ENCODE assay signal across 15 cellular contexts in the genomic region with DNA sequence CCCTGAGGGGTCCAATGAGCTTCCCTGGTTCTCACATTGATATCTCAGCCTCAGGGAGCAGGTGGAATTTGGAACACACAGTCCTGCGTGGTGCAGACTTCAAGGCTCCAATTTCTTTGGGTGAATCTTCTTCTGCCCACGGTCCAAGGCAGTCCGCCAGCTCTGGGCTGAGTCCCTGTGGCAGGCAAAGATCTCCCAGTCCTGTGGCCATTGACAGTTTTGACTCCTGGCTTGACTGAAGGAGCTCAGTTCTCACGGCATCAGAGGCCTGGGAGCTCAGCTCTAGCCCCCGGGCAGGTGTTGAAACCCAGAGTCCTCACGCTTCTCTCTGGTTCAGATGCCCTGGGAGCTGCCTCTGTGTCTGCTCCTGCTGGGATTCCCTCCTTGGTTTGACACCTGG.
DNase-seq lines count a peak whose midpoint lies in the region; TF ChIP-seq lines count a peak whose summit lies in the region.
"Had no signal": no experiment of that assay in that cellular context is flagged by ENCODE, and none has a peak within 500 bp of the region (broad histone marks: within the 10 kb centered on the region; RNA-seq: fewer than 3 reads in every experiment).

No MANE protein-coding gene starts in this region.

- H3K4me3 Mint-ChIP-seq in activated naive CD4-positive, alpha-beta T cell treated with anti-CD3 and anti-CD28 coated beads, Interleukin-2, amount 50 U/mL, for 24 hours, result no peak overlapping the region
- H3K4me3 Mint-ChIP-seq in glutamatergic neuron (ENCODE audit: unreplicated experiment), result no peak overlapping the region
- peak overlapping the region in 1 of 8 donors; percentile 17 for H3K4me3 Mint-ChIP-seq in CD4-positive, alpha-beta memory T cell

- in situ Hi-C loops in transverse colon (cut with MboI; ENCODE audit: low pct_ligation_motif_present in 1 of 4, low pct_unique_long_range_greater_than_20kb in 1 of 4, low sequenced_read_pairs in 3 of 4), result no loop called here

- peaks cover 32% of the 10 kb centered on the region for H3K4me1 Mint-ChIP-seq in activated naive CD4-positive, alpha-beta T cell treated with anti-CD3 and anti-CD28 coated beads, Interleukin-2, amount 50 U/mL, for 24 hours
- H3K4me1 Mint-ChIP-seq in glutamatergic neuron (ENCODE audit: low read depth, unreplicated experiment), result peaks cover 83% of the 10 kb centered on the region
- H3K4me1 Mint-ChIP-seq in CD4-positive, alpha-beta memory T cell, result peaks cover 16 to 28% (median 25%) of the 10 kb centered on the region in 4 donors

- CTCF ChIA-PET in CD4-positive, alpha-beta memory T cell (lab: Charles Lee; ENCODE audit: partially characterized antibody), result no interaction called here

- H3K4me3 ChIP-seq in CD4-positive, alpha-beta memory T cell (ENCODE audit: low read length in 2 of 2), result no peak overlapping the region
- H3K4me3 ChIP-seq in transverse colon, result no peak overlapping the region

- 96% methylated on average over 6 of the region's 6 CpGs; no CpG with 5 or more reads in 1 of the 2 donors for WGBS in transverse colon (ENCODE audit: low coverage in 1 of 2), 2 donors

- H3K27me3 Mint-ChIP-seq in activated naive CD4-positive, alpha-beta T cell treated with anti-CD3 and anti-CD28 coated beads, Interleukin-2, amount 50 U/mL, for 24 hours, result no peaks in the 10 kb centered on the region
- H3K27me3 Mint-ChIP-seq in glutamatergic neuron (ENCODE audit: unreplicated experiment), result peaks cover 19% of the 10 kb centered on the region
- peaks cover 0 to 2% of the 10 kb centered on the region in 2 donors for H3K27me3 Mint-ChIP-seq in CD4-positive, alpha-beta memory T cell

- TF ChIP-seq POLR2A in transverse colon (IDR thresholded peaks at IDR 0.05), result no peak

- no peak overlapping the region for H3K27ac ChIP-seq in CD4-positive, alpha-beta memory T cell (ENCODE audit: low read depth, low read length)
- no peak overlapping the region for H3K27ac ChIP-seq in transverse colon

- H3K36me3 ChIP-seq in CD4-positive, alpha-beta memory T cell (ENCODE audit: insufficient read depth, low read length), result no peaks in the 10 kb centered on the region
- peaks cover 0 to 6% (median 0%) of the 10 kb centered on the region in 4 donors for H3K36me3 ChIP-seq in transverse colon

- intact Hi-C loops in posterior vena cava (cut with DNase I), result loop anchor here in 1 of 2 donors (5.0 to 10.0 kb wide), 2 partner anchors 125 to 132 kb away; no protein-coding TSS in a partner anchor
- intact Hi-C loops in CD4-positive, alpha-beta memory T cell (cut with micrococcal nuclease), result no loop called here
- intact Hi-C loops in transverse colon (cut with DNase I; ENCODE audit: low total_unique reads), result no loop called here

- no peak for TF ChIP-seq EP300 in transverse colon (IDR thresholded peaks at IDR 0.05; ENCODE audit: low read depth)

- H3K36me3 Mint-ChIP-seq in activated naive CD4-positive, alpha-beta T cell treated with anti-CD3 and anti-CD28 coated beads, Interleukin-2, amount 50 U/mL, for 24 hours, result peaks cover under 1% of the 10 kb centered on the region
- H3K36me3 Mint-ChIP-seq in glutamatergic neuron (ENCODE audit: unreplicated experiment), result peaks cover 7% of the 10 kb centered on the region
- peaks cover 2 to 4% of the 10 kb centered on the region in 2 donors for H3K36me3 Mint-ChIP-seq in CD4-positive, alpha-beta memory T cell
- H3K36me3 Mint-ChIP-seq: CD8-positive, alpha-beta memory T cell had no signal

- no peaks in the 10 kb centered on the region for H3K9me3 Mint-ChIP-seq in activated naive CD4-positive, alpha-beta T cell treated with anti-CD3 and anti-CD28 coated beads, Interleukin-2, amount 50 U/mL, for 24 hours
- H3K9me3 Mint-ChIP-seq in glutamatergic neuron (ENCODE audit: unreplicated experiment), result peaks cover 28% of the 10 kb centered on the region
- H3K9me3 Mint-ChIP-seq in CD4-positive, alpha-beta memory T cell, result no peaks in the 10 kb centered on the region
- H3K9me3 Mint-ChIP-seq: CD8-positive, alpha-beta memory T cell had no signal

- no peaks in the 10 kb centered on the region for H3K9me3 ChIP-seq in CD4-positive, alpha-beta memory T cell (ENCODE audit: control insufficient read depth in 1 of 2, low read length in 2 of 2)
- no peaks in the 10 kb centered on the region for H3K9me3 ChIP-seq in transverse colon

- TF ChIP-seq CTCF in glutamatergic neuron (IDR thresholded peaks at IDR 0.05; ENCODE audit: partially characterized antibody, unreplicated experiment), result no peak
- TF ChIP-seq CTCF in transverse colon (IDR thresholded peaks at IDR 0.05), result no peak

- peak overlapping the region; percentile 48 for H3K27ac Mint-ChIP-seq in activated naive CD4-positive, alpha-beta T cell treated with anti-CD3 and anti-CD28 coated beads, Interleukin-2, amount 50 U/mL, for 24 hours
- peak overlapping the region; percentile 26 for H3K27ac Mint-ChIP-seq in glutamatergic neuron (ENCODE audit: unreplicated experiment)
- H3K27ac Mint-ChIP-seq in CD4-positive, alpha-beta memory T cell, result no peak overlapping the region
- H3K27ac Mint-ChIP-seq: CD8-positive, alpha-beta memory T cell had no signal

- no peak for DNase-seq in activated naive CD4-positive, alpha-beta T cell (lab: John Stamatoyannopoulos, UW)
- no peak for DNase-seq in glutamatergic neuron
- peak; percentile 47 for DNase-seq in posterior vena cava (ENCODE audit: low spot score)
- no peak for DNase-seq in CD4-positive, alpha-beta memory T cell
- no peak for DNase-seq in NCI-H345 treated with DMSO at 0.1 percent for 48 hours (lab: John Stamatoyannopoulos, UW; ENCODE audit: unreplicated experiment)
- no peak for DNase-seq in transverse colon
- DNase-seq: AML-193; C1 segment of cervical spinal cord; CD8-positive, alpha-beta memory T cell; H7; KBM-7; NCI-H1436 treated with DMSO at 0.1 percent for 48 hours; NCI-H2029; SIG-M5 had no signal

- H3K27me3 ChIP-seq in CD4-positive, alpha-beta memory T cell (ENCODE audit: insufficient read depth, low read length), result no peaks in the 10 kb centered on the region
- no peaks in the 10 kb centered on the region for H3K27me3 ChIP-seq in transverse colon

- POLR2A ChIA-PET in CD4-positive, alpha-beta memory T cell (lab: Charles Lee; ENCODE audit: partially characterized antibody), result no interaction called here

- peaks cover 19% of the 10 kb centered on the region for H3K4me1 ChIP-seq in CD4-positive, alpha-beta memory T cell (ENCODE audit: insufficient read depth, low read length)
- peaks cover 0 to 5% (median 3%) of the 10 kb centered on the region in 4 donors for H3K4me1 ChIP-seq in transverse colon

Comparison
In these comparisons a context has a peak if more than half of its experiments do, and no peak if none do; other contexts are left out.
1. H3K27ac Mint-ChIP-seq: peak in activated naive CD4-positive, alpha-beta T cell treated with anti-CD3 and anti-CD28 coated beads, Interleukin-2, amount 50 U/mL, for 24 hours (single experiment) and glutamatergic neuron (single experiment); none in CD4-positive, alpha-beta memory T cell (0 of 7).